In the genomic region with DNA sequence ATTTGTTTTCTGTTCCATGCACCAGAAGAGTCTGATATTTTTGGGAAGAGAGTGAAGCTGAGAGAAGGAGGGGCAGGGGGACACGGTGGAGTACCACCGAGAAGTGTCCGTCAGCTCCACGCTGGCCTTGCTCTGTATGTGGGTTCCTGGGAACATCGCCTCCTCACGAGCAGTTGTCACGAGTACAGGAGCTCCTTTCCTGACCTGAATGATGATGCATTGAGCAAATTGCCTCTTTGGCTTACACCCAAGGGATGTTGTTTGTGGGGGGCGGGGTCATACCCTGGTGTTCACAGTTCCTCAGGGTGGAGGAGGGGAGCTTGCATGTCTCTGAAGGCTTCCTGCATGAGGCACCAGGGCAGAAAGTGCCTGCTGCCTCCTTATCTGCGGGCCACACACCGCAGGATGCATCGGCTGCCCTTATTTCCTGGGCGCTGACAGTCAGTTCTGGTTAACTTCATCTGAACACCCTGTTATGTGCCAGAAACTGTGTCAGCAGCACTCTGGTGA, we compare ENCODE assay signal across 1 cellular context.
TF ChIP-seq lines count a peak whose summit lies in the region.

No MANE protein-coding gene starts in this region.

TF ChIP-seq in K562, 482 proteins besides CTCF, POLR2A, EP300 and RAD21 (continued from another document):
- TF ChIP-seq, protein P1, sequence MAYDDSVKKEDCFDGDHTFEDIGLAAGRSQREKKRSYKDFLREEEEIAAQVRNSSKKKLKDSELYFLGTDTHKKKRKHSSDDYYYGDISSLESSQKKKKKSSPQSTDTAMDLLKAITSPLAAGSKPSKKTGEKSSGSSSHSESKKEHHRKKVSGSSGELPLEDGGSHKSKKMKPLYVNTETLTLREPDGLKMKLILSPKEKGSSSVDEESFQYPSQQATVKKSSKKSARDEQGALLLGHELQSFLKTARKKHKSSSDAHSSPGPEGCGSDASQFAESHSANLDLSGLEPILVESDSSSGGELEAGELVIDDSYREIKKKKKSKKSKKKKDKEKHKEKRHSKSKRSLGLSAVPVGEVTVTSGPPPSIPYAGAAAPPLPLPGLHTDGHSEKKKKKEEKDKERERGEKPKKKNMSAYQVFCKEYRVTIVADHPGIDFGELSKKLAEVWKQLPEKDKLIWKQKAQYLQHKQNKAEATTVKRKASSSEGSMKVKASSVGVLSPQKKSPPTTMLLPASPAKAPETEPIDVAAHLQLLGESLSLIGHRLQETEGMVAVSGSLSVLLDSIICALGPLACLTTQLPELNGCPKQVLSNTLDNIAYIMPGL (CRISPR knock-in tag; IDR thresholded peaks at IDR 0.05) = no peak
- no peak for TF ChIP-seq ZNF263 (CRISPR knock-in tag; IDR thresholded peaks at IDR 0.05; ENCODE audit: borderline replicate concordance)
- TF ChIP-seq FOXK2 (conservative IDR thresholded peaks at IDR 0.05 in 1 of 2, IDR thresholded peaks at IDR 0.05 in 1 of 2; ENCODE audit: low read depth in 2 of 2) = peak; percentile 72 to 81; a peak in 3 of 4 replicates
- peak; percentile 67 to 84 for TF ChIP-seq KDM1A (IDR thresholded peaks at IDR 0.05)
- TF ChIP-seq KLF13 (tag; IDR thresholded peaks at IDR 0.05; ENCODE audit: borderline replicate concordance, low read depth) = peak; percentile 40; the same call in 1 of the 2 replicates
- 0 out of 2 replicates have a peak, but pooled peaks have one; percentile 5 for TF ChIP-seq SMC3 (conservative IDR thresholded peaks at IDR 0.05; ENCODE audit: insufficient read depth, low read depth, low read length)
- TF ChIP-seq IRF9 (tag; IDR thresholded peaks at IDR 0.05) = no peak
- TF ChIP-seq DDX20 (tag; IDR thresholded peaks at IDR 0.05; ENCODE audit: low read depth) = no peak
- TF ChIP-seq TRIM28 (IDR thresholded peaks at IDR 0.05) = 0 out of 2 replicates have a peak, but pooled peaks have one; percentile 55
- no peak for TF ChIP-seq TRIM25 (IDR thresholded peaks at IDR 0.05; ENCODE audit: borderline replicate concordance)
- TF ChIP-seq TCFL5 (CRISPR knock-in tag; conservative IDR thresholded peaks at IDR 0.05) = no peak
- peak; percentile 90 for TF ChIP-seq MEIS2 (IDR thresholded peaks at IDR 0.05; ENCODE audit: partially characterized antibody)
- 0 out of 2 replicates have a peak, but pooled peaks have one; percentile 9 for TF ChIP-seq MEF2A (IDR thresholded peaks at IDR 0.05; ENCODE audit: control insufficient read depth, low read depth, low read length)
- peak; percentile 60; the same call in 1 of the 2 replicates for TF ChIP-seq ZNF24 (IDR thresholded peaks at IDR 0.05)
- TF ChIP-seq C11orf30 (IDR thresholded peaks at IDR 0.05; ENCODE audit: low read depth) = peak; percentile 50
- TF ChIP-seq, protein P2, sequence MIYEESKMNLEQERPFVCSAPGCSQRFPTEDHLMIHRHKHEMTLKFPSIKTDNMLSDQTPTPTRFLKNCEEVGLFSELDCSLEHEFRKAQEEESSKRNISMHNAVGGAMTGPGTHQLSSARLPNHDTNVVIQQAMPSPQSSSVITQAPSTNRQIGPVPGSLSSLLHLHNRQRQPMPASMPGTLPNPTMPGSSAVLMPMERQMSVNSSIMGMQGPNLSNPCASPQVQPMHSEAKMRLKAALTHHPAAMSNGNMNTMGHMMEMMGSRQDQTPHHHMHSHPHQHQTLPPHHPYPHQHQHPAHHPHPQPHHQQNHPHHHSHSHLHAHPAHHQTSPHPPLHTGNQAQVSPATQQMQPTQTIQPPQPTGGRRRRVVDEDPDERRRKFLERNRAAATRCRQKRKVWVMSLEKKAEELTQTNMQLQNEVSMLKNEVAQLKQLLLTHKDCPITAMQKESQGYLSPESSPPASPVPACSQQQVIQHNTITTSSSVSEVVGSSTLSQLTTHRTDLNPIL (CRISPR knock-in tag; IDR thresholded peaks at IDR 0.05) = no peak
- TF ChIP-seq, protein P3, sequence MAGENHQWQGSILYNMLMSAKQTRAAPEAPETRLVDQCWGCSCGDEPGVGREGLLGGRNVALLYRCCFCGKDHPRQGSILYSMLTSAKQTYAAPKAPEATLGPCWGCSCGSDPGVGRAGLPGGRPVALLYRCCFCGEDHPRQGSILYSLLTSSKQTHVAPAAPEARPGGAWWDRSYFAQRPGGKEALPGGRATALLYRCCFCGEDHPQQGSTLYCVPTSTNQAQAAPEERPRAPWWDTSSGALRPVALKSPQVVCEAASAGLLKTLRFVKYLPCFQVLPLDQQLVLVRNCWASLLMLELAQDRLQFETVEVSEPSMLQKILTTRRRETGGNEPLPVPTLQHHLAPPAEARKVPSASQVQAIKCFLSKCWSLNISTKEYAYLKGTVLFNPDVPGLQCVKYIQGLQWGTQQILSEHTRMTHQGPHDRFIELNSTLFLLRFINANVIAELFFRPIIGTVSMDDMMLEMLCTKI (IDR thresholded peaks at IDR 0.05; ENCODE audit: partially characterized antibody) = no peak
- TF ChIP-seq MGA (IDR thresholded peaks at IDR 0.05) = peak; percentile 67
- no peak for TF ChIP-seq ZNF830 (CRISPR knock-in tag; IDR thresholded peaks at IDR 0.05)
- TF ChIP-seq ZNF592 (IDR thresholded peaks at IDR 0.05) = peak; percentile 84
- TF ChIP-seq, protein P4, sequence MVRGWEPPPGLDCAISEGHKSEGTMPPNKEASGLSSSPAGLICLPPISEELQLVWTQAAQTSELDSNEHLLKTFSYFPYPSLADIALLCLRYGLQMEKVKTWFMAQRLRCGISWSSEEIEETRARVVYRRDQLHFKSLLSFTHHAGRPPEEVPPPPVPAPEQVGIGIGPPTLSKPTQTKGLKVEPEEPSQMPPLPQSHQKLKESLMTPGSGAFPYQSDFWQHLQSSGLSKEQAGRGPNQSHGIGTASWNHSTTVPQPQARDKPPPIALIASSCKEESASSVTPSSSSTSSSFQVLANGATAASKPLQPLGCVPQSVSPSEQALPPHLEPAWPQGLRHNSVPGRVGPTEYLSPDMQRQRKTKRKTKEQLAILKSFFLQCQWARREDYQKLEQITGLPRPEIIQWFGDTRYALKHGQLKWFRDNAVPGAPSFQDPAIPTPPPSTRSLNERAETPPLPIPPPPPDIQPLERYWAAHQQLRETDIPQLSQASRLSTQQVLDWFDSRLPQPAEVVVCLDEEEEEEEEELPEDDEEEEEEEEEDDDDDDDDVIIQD (CRISPR knock-in tag; IDR thresholded peaks at IDR 0.05) = no peak
- peak; percentile 66; the same call in 1 of the 2 replicates for TF ChIP-seq ZNF584 (CRISPR knock-in tag; IDR thresholded peaks at IDR 0.05; ENCODE audit: low read depth)
